Comparison of ENCODE assay signal across 24 cellular contexts in the genomic region with DNA sequence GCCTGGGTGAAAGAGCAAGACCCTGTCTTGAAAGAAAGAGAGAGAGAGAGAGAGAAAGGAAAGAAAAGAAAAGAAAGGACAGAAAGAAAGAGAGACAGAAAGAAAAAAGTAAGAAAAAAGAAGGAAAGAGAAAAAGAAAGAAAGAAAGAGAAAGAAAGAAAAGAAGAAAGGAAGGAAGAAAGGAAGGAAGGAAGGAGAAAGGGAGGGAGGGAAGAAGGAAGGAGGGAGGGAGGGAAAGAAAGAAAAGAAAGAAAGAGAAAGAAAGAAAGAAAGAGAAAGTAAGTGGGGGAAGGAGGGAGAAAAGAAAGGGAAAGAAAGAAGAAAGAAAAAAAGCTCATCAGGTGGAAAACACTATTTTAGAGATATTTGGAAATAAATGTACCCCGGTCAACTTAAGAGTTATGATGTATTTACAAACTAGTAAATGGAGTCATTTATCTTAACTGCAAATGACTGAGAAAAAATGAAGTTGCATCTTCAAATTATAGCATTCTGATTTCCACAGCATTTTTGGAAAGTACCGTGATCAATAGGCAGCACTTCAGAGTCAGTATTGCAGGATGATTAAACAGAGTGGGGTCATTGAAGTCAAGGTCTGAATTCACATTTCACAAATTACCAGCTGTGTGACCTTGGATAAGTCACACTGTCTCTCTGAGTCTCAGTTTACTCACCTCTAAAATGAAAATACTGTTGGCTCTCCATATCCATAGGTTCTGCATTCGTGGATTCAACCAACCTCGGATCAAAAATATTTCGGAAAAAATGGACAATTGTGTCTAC.
"Had no signal": no experiment of that assay in that cellular context is flagged by ENCODE, and none has a peak within 500 bp of the region (broad histone marks: within the 10 kb centered on the region; RNA-seq: fewer than 3 reads in every experiment).

No MANE protein-coding gene starts in this region.

- H3K9me3 Mint-ChIP-seq: immature natural killer cell; neural progenitor cell; stimulated activated naive B cell treated with anti-CD40 and anti-IgM and Interleukin-4, amounts not matched to agents 10 μg/mL and 1 μg/mL and 100 μg/mL, for 72 hours; stimulated activated naive CD8-positive, alpha-beta T cell treated with anti-CD3 and anti-CD28 coated beads, Interleukin-15, Interleukin-2, amounts not matched to agents 100 ng/mL and 50 ng/mL, for 24 hours had no signal

- H3K4me2 ChIP-seq: neural progenitor cell had no signal

- H3K9ac ChIP-seq: neural progenitor cell, parathyroid adenoma had no signal

- H3K9me3 ChIP-seq: left ventricle myocardium inferior, lower lobe of right lung, prostate gland, right atrium auricular region, spleen, thoracic aorta, tibial nerve, upper lobe of left lung, uterus had no signal

- H3K79me2 ChIP-seq: parathyroid adenoma had no signal

- H3K4me1 Mint-ChIP-seq: immature natural killer cell; neural progenitor cell; stimulated activated naive B cell treated with anti-CD40 and anti-IgM and Interleukin-4, amounts not matched to agents 10 μg/mL and 1 μg/mL and 100 μg/mL, for 72 hours had no signal

- H3K36me3 ChIP-seq: left ventricle myocardium inferior, lower lobe of right lung, neural progenitor cell, prostate gland, right atrium auricular region, spleen, thoracic aorta, tibial nerve, upper lobe of left lung, uterus had no signal

- H2AFZ ChIP-seq: neural progenitor cell, parathyroid adenoma had no signal

- H3K4me1 ChIP-seq: left ventricle myocardium inferior, lower lobe of right lung, neural progenitor cell, parathyroid adenoma, prostate gland, right atrium auricular region, spleen, tibial nerve, upper lobe of left lung, uterus had no signal

- H3K36me3 Mint-ChIP-seq: immature natural killer cell; natural killer cell treated with Interleukin-12 subunit alpha and Interleukin-12 subunit beta and Interleukin-15 and Interleukin-18, amount 100 ng/mL, for 72 hours; neural progenitor cell; stimulated activated naive B cell treated with anti-CD40 and anti-IgM and Interleukin-4, amounts not matched to agents 10 μg/mL and 1 μg/mL and 100 μg/mL, for 72 hours had no signal

- DNase-seq: dorsolateral prefrontal cortex; effector CD4-positive, alpha-beta T cell; hypothalamus; immature natural killer cell; islet precursor cell; kidney glomerular epithelial cell; left colon; left ventricle myocardium inferior; lower lobe of right lung; spleen; stimulated activated CD4-positive, alpha-beta T cell treated with anti-CD3 and anti-CD28 coated beads, Interleukin-4, amount 100 ng/mL, for 4 hours; stimulated activated naive B cell treated with anti-CD40 and anti-IgM and Interleukin-4, amounts not matched to agents 10 μg/mL and 1 μg/mL and 100 μg/mL, for 72 hours; upper lobe of left lung; uterus had no signal

- ATAC-seq: left colon; lower lobe of right lung; natural killer cell treated with Interleukin-12 subunit alpha and Interleukin-12 subunit beta and Interleukin-15 and Interleukin-18, amount 100 ng/mL, for 72 hours; stimulated activated naive B cell treated with anti-CD40 and anti-IgM and Interleukin-4, amounts not matched to agents 10 μg/mL and 1 μg/mL and 100 μg/mL, for 72 hours had no signal

- H3K4me3 ChIP-seq: dorsolateral prefrontal cortex, left ventricle myocardium inferior, lower lobe of right lung, neural progenitor cell, prostate gland, right atrium auricular region, skin epidermis, spleen, thoracic aorta, tibial nerve, upper lobe of left lung, uterus had no signal

- H3K4me3 Mint-ChIP-seq: immature natural killer cell; natural killer cell treated with Interleukin-12 subunit alpha and Interleukin-12 subunit beta and Interleukin-15 and Interleukin-18, amount 100 ng/mL, for 72 hours; neural progenitor cell; stimulated activated naive B cell treated with anti-CD40 and anti-IgM and Interleukin-4, amounts not matched to agents 10 μg/mL and 1 μg/mL and 100 μg/mL, for 72 hours; stimulated activated naive CD8-positive, alpha-beta T cell treated with anti-CD3 and anti-CD28 coated beads, Interleukin-15, Interleukin-2, amounts not matched to agents 100 ng/mL and 50 ng/mL, for 24 hours had no signal

- FAIRE-seq: frontal cortex had no signal

- H3K27ac Mint-ChIP-seq: immature natural killer cell; natural killer cell treated with Interleukin-12 subunit alpha and Interleukin-12 subunit beta and Interleukin-15 and Interleukin-18, amount 100 ng/mL, for 72 hours; neural progenitor cell; stimulated activated naive B cell treated with anti-CD40 and anti-IgM and Interleukin-4, amounts not matched to agents 10 μg/mL and 1 μg/mL and 100 μg/mL, for 72 hours; stimulated activated naive CD8-positive, alpha-beta T cell treated with anti-CD3 and anti-CD28 coated beads, Interleukin-15, Interleukin-2, amounts not matched to agents 100 ng/mL and 50 ng/mL, for 24 hours had no signal

- H3K27me3 ChIP-seq: neural progenitor cell, right atrium auricular region, spleen, tibial nerve, upper lobe of left lung, uterus had no signal

- H3K27ac ChIP-seq: dorsolateral prefrontal cortex, left ventricle myocardium inferior, lower lobe of right lung, neural progenitor cell, parathyroid adenoma, prostate gland, right atrium auricular region, skin epidermis, spleen, thoracic aorta, tibial nerve, upper lobe of left lung, uterus had no signal
